1 cellular context compared by ENCODE assay signal in the genomic region with DNA sequence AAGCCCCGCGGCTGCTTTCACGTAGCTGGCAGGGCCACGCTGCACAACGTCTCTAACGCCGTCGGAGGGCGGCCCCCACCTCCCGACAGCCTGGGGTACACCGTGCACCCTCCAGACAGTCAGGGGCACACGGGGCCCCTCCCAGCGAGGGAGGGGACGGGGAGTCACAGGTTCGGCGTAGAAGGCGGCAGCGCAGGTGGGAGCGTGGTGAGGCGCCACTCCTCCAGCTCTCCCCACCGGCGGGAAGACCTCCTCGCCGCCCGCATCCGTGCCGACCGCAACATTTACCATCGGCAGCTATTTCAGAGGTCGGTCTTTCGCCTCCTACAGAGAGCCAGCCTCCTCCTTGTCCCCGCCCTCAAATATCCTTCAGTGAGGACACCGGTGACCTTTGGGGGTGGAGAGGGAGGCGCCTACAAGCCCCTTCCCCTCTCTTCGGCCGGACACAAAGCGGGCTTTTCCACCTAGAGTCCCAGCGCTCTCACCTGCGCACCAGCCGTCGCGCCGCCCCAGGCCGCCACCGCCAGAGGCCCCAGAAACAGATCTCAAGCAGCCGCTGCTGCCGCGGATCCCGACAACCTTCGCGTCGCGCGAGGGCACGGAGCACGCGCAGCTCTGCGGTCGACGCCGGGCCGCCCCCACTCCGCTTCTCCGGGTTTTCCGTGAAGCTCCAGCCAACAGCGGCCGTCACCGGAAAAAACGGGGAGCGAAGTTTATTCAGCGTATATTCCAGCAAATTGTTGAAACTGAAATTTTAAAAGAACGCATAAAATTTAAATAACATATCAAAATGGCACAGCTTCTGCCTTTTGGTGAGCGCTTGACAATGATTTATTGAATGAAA.
TF ChIP-seq lines count a peak whose summit lies in the region.

A gene (minus strand): TSS at position 600 of the 844 bp plus-strand sequence. CDS start 20,708 bp downstream, outside the sequence.

TF ChIP-seq in K562, 482 proteins besides CTCF, POLR2A, EP300 and RAD21 (continued from another document and continues in another):
- TF ChIP-seq CHD1 (IDR thresholded peaks at IDR 0.05; ENCODE audit: low read length), result no peak
- TF ChIP-seq, protein P1, sequence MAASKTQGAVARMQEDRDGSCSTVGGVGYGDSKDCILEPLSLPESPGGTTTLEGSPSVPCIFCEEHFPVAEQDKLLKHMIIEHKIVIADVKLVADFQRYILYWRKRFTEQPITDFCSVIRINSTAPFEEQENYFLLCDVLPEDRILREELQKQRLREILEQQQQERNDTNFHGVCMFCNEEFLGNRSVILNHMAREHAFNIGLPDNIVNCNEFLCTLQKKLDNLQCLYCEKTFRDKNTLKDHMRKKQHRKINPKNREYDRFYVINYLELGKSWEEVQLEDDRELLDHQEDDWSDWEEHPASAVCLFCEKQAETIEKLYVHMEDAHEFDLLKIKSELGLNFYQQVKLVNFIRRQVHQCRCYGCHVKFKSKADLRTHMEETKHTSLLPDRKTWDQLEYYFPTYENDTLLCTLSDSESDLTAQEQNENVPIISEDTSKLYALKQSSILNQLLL (CRISPR knock-in tag; IDR thresholded peaks at IDR 0.05; ENCODE audit: borderline replicate concordance), result no peak
- TF ChIP-seq, protein P2, sequence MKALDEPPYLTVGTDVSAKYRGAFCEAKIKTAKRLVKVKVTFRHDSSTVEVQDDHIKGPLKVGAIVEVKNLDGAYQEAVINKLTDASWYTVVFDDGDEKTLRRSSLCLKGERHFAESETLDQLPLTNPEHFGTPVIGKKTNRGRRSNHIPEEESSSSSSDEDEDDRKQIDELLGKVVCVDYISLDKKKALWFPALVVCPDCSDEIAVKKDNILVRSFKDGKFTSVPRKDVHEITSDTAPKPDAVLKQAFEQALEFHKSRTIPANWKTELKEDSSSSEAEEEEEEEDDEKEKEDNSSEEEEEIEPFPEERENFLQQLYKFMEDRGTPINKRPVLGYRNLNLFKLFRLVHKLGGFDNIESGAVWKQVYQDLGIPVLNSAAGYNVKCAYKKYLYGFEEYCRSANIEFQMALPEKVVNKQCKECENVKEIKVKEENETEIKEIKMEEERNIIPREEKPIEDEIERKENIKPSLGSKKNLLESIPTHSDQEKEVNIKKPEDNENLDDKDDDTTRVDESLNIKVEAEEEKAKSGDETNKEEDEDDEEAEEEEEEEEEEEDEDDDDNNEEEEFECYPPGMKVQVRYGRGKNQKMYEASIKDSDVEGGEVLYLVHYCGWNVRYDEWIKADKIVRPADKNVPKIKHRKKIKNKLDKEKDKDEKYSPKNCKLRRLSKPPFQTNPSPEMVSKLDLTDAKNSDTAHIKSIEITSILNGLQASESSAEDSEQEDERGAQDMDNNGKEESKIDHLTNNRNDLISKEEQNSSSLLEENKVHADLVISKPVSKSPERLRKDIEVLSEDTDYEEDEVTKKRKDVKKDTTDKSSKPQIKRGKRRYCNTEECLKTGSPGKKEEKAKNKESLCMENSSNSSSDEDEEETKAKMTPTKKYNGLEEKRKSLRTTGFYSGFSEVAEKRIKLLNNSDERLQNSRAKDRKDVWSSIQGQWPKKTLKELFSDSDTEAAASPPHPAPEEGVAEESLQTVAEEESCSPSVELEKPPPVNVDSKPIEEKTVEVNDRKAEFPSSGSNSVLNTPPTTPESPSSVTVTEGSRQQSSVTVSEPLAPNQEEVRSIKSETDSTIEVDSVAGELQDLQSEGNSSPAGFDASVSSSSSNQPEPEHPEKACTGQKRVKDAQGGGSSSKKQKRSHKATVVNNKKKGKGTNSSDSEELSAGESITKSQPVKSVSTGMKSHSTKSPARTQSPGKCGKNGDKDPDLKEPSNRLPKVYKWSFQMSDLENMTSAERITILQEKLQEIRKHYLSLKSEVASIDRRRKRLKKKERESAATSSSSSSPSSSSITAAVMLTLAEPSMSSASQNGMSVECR (CRISPR knock-in tag; IDR thresholded peaks at IDR 0.05), result peak; percentile 77
- no peak for TF ChIP-seq CEBPG (CRISPR knock-in tag; IDR thresholded peaks at IDR 0.05)
- TF ChIP-seq CEBPG (tag; conservative IDR thresholded peaks at IDR 0.05 in 1 of 2, IDR thresholded peaks at IDR 0.05 in 1 of 2), result no peak
- TF ChIP-seq, protein P3, sequence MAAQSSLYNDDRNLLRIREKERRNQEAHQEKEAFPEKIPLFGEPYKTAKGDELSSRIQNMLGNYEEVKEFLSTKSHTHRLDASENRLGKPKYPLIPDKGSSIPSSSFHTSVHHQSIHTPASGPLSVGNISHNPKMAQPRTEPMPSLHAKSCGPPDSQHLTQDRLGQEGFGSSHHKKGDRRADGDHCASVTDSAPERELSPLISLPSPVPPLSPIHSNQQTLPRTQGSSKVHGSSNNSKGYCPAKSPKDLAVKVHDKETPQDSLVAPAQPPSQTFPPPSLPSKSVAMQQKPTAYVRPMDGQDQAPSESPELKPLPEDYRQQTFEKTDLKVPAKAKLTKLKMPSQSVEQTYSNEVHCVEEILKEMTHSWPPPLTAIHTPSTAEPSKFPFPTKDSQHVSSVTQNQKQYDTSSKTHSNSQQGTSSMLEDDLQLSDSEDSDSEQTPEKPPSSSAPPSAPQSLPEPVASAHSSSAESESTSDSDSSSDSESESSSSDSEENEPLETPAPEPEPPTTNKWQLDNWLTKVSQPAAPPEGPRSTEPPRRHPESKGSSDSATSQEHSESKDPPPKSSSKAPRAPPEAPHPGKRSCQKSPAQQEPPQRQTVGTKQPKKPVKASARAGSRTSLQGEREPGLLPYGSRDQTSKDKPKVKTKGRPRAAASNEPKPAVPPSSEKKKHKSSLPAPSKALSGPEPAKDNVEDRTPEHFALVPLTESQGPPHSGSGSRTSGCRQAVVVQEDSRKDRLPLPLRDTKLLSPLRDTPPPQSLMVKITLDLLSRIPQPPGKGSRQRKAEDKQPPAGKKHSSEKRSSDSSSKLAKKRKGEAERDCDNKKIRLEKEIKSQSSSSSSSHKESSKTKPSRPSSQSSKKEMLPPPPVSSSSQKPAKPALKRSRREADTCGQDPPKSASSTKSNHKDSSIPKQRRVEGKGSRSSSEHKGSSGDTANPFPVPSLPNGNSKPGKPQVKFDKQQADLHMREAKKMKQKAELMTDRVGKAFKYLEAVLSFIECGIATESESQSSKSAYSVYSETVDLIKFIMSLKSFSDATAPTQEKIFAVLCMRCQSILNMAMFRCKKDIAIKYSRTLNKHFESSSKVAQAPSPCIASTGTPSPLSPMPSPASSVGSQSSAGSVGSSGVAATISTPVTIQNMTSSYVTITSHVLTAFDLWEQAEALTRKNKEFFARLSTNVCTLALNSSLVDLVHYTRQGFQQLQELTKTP (IDR thresholded peaks at IDR 0.05; ENCODE audit: low read depth in 1 of 2, partially characterized antibody in 2 of 2), result no peak
- TF ChIP-seq MCM2 (IDR thresholded peaks at IDR 0.05; ENCODE audit: low read depth), result no peak
- no peak for TF ChIP-seq ZBTB17 (CRISPR knock-in tag; IDR thresholded peaks at IDR 0.05)
- no peak for TF ChIP-seq HLTF (IDR thresholded peaks at IDR 0.05)
- no peak for TF ChIP-seq BDP1 (IDR thresholded peaks at IDR 0.05; ENCODE audit: insufficient read depth, insufficient read length)
- no peak for TF ChIP-seq MCM5 (IDR thresholded peaks at IDR 0.05; ENCODE audit: low read depth)
- no peak for TF ChIP-seq DNMT1 (IDR thresholded peaks at IDR 0.05)
- TF ChIP-seq ZNF584 (CRISPR knock-in tag; IDR thresholded peaks at IDR 0.05; ENCODE audit: low read depth), result no peak
- TF ChIP-seq, protein P4, sequence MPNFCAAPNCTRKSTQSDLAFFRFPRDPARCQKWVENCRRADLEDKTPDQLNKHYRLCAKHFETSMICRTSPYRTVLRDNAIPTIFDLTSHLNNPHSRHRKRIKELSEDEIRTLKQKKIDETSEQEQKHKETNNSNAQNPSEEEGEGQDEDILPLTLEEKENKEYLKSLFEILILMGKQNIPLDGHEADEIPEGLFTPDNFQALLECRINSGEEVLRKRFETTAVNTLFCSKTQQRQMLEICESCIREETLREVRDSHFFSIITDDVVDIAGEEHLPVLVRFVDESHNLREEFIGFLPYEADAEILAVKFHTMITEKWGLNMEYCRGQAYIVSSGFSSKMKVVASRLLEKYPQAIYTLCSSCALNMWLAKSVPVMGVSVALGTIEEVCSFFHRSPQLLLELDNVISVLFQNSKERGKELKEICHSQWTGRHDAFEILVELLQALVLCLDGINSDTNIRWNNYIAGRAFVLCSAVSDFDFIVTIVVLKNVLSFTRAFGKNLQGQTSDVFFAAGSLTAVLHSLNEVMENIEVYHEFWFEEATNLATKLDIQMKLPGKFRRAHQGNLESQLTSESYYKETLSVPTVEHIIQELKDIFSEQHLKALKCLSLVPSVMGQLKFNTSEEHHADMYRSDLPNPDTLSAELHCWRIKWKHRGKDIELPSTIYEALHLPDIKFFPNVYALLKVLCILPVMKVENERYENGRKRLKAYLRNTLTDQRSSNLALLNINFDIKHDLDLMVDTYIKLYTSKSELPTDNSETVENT (CRISPR knock-in tag; IDR thresholded peaks at IDR 0.05), result no peak
- TF ChIP-seq HMGN3 (IDR thresholded peaks at IDR 0.05; ENCODE audit: borderline replicate concordance, extremely low read depth, insufficient read length, low read depth, low read length), result no peak
- no peak for TF ChIP-seq DDX20 (tag; IDR thresholded peaks at IDR 0.05; ENCODE audit: low read depth)
- no peak for TF ChIP-seq ZBTB8A (IDR thresholded peaks at IDR 0.05; ENCODE audit: partially characterized antibody)
- peak; percentile 80 for TF ChIP-seq RBM25 (IDR thresholded peaks at IDR 0.05; ENCODE audit: low read depth, low read length, severe bottlenecking)
- TF ChIP-seq RFX1 (IDR thresholded peaks at IDR 0.05), result no peak
- TF ChIP-seq SRSF3 (IDR thresholded peaks at IDR 0.05; ENCODE audit: insufficient read depth, low read length), result no peak
- TF ChIP-seq, protein P5, sequence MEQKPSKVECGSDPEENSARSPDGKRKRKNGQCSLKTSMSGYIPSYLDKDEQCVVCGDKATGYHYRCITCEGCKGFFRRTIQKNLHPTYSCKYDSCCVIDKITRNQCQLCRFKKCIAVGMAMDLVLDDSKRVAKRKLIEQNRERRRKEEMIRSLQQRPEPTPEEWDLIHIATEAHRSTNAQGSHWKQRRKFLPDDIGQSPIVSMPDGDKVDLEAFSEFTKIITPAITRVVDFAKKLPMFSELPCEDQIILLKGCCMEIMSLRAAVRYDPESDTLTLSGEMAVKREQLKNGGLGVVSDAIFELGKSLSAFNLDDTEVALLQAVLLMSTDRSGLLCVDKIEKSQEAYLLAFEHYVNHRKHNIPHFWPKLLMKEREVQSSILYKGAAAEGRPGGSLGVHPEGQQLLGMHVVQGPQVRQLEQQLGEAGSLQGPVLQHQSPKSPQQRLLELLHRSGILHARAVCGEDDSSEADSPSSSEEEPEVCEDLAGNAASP (IDR thresholded peaks at IDR 0.05), result no peak
- TF ChIP-seq NR2C2 (CRISPR knock-in tag; IDR thresholded peaks at IDR 0.05), result peak; percentile 33; the same call in 1 of the 2 replicates
- peak; percentile 86 for TF ChIP-seq NR2C2 (tag; IDR thresholded peaks at IDR 0.05)
- TF ChIP-seq TEAD1 (CRISPR knock-in tag; IDR thresholded peaks at IDR 0.05), result no peak
- TF ChIP-seq, protein P6, sequence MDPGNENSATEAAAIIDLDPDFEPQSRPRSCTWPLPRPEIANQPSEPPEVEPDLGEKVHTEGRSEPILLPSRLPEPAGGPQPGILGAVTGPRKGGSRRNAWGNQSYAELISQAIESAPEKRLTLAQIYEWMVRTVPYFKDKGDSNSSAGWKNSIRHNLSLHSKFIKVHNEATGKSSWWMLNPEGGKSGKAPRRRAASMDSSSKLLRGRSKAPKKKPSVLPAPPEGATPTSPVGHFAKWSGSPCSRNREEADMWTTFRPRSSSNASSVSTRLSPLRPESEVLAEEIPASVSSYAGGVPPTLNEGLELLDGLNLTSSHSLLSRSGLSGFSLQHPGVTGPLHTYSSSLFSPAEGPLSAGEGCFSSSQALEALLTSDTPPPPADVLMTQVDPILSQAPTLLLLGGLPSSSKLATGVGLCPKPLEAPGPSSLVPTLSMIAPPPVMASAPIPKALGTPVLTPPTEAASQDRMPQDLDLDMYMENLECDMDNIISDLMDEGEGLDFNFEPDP (CRISPR knock-in tag; IDR thresholded peaks at IDR 0.05), result no peak
- TF ChIP-seq, protein P7, sequence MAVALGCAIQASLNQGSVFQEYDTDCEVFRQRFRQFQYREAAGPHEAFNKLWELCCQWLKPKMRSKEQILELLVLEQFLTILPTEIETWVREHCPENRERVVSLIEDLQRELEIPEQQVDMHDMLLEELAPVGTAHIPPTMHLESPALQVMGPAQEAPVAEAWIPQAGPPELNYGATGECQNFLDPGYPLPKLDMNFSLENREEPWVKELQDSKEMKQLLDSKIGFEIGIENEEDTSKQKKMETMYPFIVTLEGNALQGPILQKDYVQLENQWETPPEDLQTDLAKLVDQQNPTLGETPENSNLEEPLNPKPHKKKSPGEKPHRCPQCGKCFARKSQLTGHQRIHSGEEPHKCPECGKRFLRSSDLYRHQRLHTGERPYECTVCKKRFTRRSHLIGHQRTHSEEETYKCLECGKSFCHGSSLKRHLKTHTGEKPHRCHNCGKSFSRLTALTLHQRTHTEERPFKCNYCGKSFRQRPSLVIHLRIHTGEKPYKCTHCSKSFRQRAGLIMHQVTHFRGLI (CRISPR knock-in tag; IDR thresholded peaks at IDR 0.05), result no peak
- TF ChIP-seq ZNF354B (CRISPR knock-in tag; IDR thresholded peaks at IDR 0.05), result no peak
- TF ChIP-seq, protein P8, sequence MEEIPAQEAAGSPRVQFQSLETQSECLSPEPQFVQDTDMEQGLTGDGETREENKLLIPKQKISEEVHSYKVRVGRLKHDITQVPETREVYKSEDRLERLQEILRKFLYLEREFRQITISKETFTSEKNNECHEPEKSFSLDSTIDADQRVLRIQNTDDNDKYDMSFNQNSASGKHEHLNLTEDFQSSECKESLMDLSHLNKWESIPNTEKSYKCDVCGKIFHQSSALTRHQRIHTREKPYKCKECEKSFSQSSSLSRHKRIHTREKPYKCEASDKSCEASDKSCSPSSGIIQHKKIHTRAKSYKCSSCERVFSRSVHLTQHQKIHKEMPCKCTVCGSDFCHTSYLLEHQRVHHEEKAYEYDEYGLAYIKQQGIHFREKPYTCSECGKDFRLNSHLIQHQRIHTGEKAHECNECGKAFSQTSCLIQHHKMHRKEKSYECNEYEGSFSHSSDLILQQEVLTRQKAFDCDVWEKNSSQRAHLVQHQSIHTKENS (CRISPR knock-in tag; IDR thresholded peaks at IDR 0.05), result no peak
- TF ChIP-seq, protein P9, sequence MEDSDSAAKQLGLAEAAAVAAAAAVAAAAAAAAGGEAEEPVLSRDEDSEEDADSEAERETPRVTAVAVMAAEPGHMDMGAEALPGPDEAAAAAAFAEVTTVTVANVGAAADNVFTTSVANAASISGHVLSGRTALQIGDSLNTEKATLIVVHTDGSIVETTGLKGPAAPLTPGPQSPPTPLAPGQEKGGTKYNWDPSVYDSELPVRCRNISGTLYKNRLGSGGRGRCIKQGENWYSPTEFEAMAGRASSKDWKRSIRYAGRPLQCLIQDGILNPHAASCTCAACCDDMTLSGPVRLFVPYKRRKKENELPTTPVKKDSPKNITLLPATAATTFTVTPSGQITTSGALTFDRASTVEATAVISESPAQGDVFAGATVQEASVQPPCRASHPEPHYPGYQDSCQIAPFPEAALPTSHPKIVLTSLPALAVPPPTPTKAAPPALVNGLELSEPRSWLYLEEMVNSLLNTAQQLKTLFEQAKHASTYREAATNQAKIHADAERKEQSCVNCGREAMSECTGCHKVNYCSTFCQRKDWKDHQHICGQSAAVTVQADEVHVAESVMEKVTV (CRISPR knock-in tag; IDR thresholded peaks at IDR 0.05), result no peak
- no peak for TF ChIP-seq ZNF507 (tag; conservative IDR thresholded peaks at IDR 0.05)
- TF ChIP-seq TCF7 (IDR thresholded peaks at IDR 0.05; ENCODE audit: borderline replicate concordance), result no peak
- TF ChIP-seq MED1 (CRISPR knock-in tag; IDR thresholded peaks at IDR 0.05; ENCODE audit: borderline replicate concordance), result no peak
- TF ChIP-seq ZBTB7A (IDR thresholded peaks at IDR 0.05; ENCODE audit: borderline replicate concordance, control insufficient read depth, low read depth, low read length), result no peak
- no peak for TF ChIP-seq ZNF707 (CRISPR knock-in tag; conservative IDR thresholded peaks at IDR 0.05)
- peak; percentile 48 for TF ChIP-seq MEIS2 (IDR thresholded peaks at IDR 0.05; ENCODE audit: partially characterized antibody)
- TF ChIP-seq NFXL1 (CRISPR knock-in tag; IDR thresholded peaks at IDR 0.05), result no peak
